24 cellular contexts compared by ENCODE assay signal in genomic region chr2:27988718-27989117, GRCh38.
DNase-seq lines count a peak whose midpoint lies in the region; ATAC-seq and TF ChIP-seq lines count a peak whose summit lies in the region.
"Had no signal": no experiment of that assay in that cellular context is flagged by ENCODE, and none has a peak within 500 bp of the region (broad histone marks: within the 10 kb centered on the region; RNA-seq: fewer than 3 reads in every experiment).

No MANE protein-coding gene starts in this region.

- intact Hi-C loops in CD4-positive, alpha-beta T cell (cut with DNase I, micrococcal nuclease), result no loop called here

- CTCF ChIA-PET in CD4-positive, alpha-beta T cell (lab: Charles Lee), result interaction anchor here (0.8 kb wide), 1 partner anchor 42 kb away, joined by 3 read pairs; no protein-coding TSS in a partner anchor
- CTCF ChIA-PET in activated CD4-positive, alpha-beta memory T cell treated with anti-CD3 and anti-CD28 coated beads, Interleukin-2, amount 10 ng/mL, durations not matched to agents 7 days and 5 days (lab: Charles Lee), result interaction anchor here (0.5 kb wide), 1 partner anchor 25 kb away, joined by 3 read pairs; no protein-coding TSS in a partner anchor

- H3K27me3 Mint-ChIP-seq in CD4-positive, alpha-beta T cell, result no peaks in the 10 kb centered on the region
- no peaks in the 10 kb centered on the region for H3K27me3 Mint-ChIP-seq in activated CD4-positive, alpha-beta memory T cell treated with anti-CD3 and anti-CD28 coated beads, Interleukin-2, amount 10 ng/mL, durations not matched to agents 7 days and 5 days
- H3K27me3 Mint-ChIP-seq: central memory CD8-positive, alpha-beta T cell had no signal

- POLR2A ChIA-PET in CD4-positive, alpha-beta T cell (lab: Charles Lee), result interaction anchor here (0.7 kb wide), 1 partner anchor 98 kb away, joined by 3 read pairs; the partner anchor contains the start of genes BABAM2 and RBKS
- POLR2A ChIA-PET in activated CD4-positive, alpha-beta memory T cell treated with anti-CD3 and anti-CD28 coated beads, Interleukin-2, amount 10 ng/mL, durations not matched to agents 7 days and 5 days (lab: Charles Lee), result interaction anchor here (0.8 to 1.2 kb wide), 4 partner anchors 16 to 402 kb away, joined by 3 to 6 read pairs (median 3); no protein-coding TSS in a partner anchor

- H3K4me1 ChIP-seq in foreskin keratinocyte, result peaks cover 35% of the 10 kb centered on the region
- H3K4me1 ChIP-seq: HAP-1 had no signal

- H3K4me3 Mint-ChIP-seq in CD4-positive, alpha-beta T cell, result peak overlapping the region; percentile 40
- H3K4me3 Mint-ChIP-seq in activated CD4-positive, alpha-beta memory T cell treated with anti-CD3 and anti-CD28 coated beads, Interleukin-2, amount 10 ng/mL, durations not matched to agents 7 days and 5 days, result no peak overlapping the region
- H3K4me3 Mint-ChIP-seq: central memory CD8-positive, alpha-beta T cell had no signal

- no peak overlapping the region for H3K27ac ChIP-seq in CD4-positive, alpha-beta T cell (ENCODE audit: low read depth, low read length)
- H3K27ac ChIP-seq in foreskin keratinocyte, result peak overlapping the region; percentile 15
- H3K27ac ChIP-seq: 22Rv1, thyroid gland had no signal

- no peaks in the 10 kb centered on the region for H3K9me3 Mint-ChIP-seq in CD4-positive, alpha-beta T cell
- H3K9me3 Mint-ChIP-seq in activated CD4-positive, alpha-beta memory T cell treated with anti-CD3 and anti-CD28 coated beads, Interleukin-2, amount 10 ng/mL, durations not matched to agents 7 days and 5 days, result peaks cover 13% of the 10 kb centered on the region
- H3K9me3 Mint-ChIP-seq: central memory CD8-positive, alpha-beta T cell had no signal

- H3K36me3 Mint-ChIP-seq in CD4-positive, alpha-beta T cell (ENCODE audit: low read depth), result peaks cover 33% of the 10 kb centered on the region
- H3K36me3 Mint-ChIP-seq in activated CD4-positive, alpha-beta memory T cell treated with anti-CD3 and anti-CD28 coated beads, Interleukin-2, amount 10 ng/mL, durations not matched to agents 7 days and 5 days (ENCODE audit: low read depth), result peaks cover 35% of the 10 kb centered on the region

- ATAC-seq in CD4-positive, alpha-beta T cell (ENCODE audit: poor library complexity), result peak; percentile 24
- no peak for ATAC-seq in foreskin keratinocyte
- ATAC-seq: K562 had no signal

- H3K27ac Mint-ChIP-seq in CD4-positive, alpha-beta T cell, result peak overlapping the region; percentile 1
- peak overlapping the region; percentile 53 for H3K27ac Mint-ChIP-seq in activated CD4-positive, alpha-beta memory T cell treated with anti-CD3 and anti-CD28 coated beads, Interleukin-2, amount 10 ng/mL, durations not matched to agents 7 days and 5 days

- peaks cover 47% of the 10 kb centered on the region for H3K4me1 Mint-ChIP-seq in CD4-positive, alpha-beta T cell (ENCODE audit: low read depth)
- H3K4me1 Mint-ChIP-seq in activated CD4-positive, alpha-beta memory T cell treated with anti-CD3 and anti-CD28 coated beads, Interleukin-2, amount 10 ng/mL, durations not matched to agents 7 days and 5 days, result peaks cover 21% of the 10 kb centered on the region

- H3K9me3 ChIP-seq in CD4-positive, alpha-beta T cell (ENCODE audit: control insufficient read depth, low read length), result no peaks in the 10 kb centered on the region
- H3K9me3 ChIP-seq: Caco-2, HAP-1, thyroid gland had no signal

- DNase-seq in NOMO-1 treated with DMSO at 0.1 percent for 48 hours (lab: John Stamatoyannopoulos, UW; ENCODE audit: unreplicated experiment), result peak; percentile 19
- no peak for DNase-seq in NOMO-1 treated with dmso at 0.1 percent for 144 hours (lab: John Stamatoyannopoulos, UW; ENCODE audit: unreplicated experiment)
- no peak for DNase-seq in CD4-positive, alpha-beta T cell
- no peak for DNase-seq in activated CD4-positive, alpha-beta memory T cell treated with anti-CD3 and anti-CD28 coated beads, Interleukin-2, amount 10 ng/mL, durations not matched to agents 7 days and 5 days
- DNase-seq in foreskin keratinocyte, result no peak
- no peak for DNase-seq in NCI-H2081 (lab: John Stamatoyannopoulos, UW)
- DNase-seq in mesenteric fat pad (ENCODE audit: low spot score), result no peak
- no peak for DNase-seq in occipital lobe (lab: John Stamatoyannopoulos, UW)
- DNase-seq: activated CD4-positive, CD25-positive, alpha-beta regulatory T cell treated with anti-CD3 and anti-CD28 coated beads, Interleukin-2, amount 50 U/mL, for 72 hours; activated gamma-delta T cell treated with Interleukin-2 at 50 U/mL for 16 hours; AML-193; aorta; Caco-2; DMS79 treated with DMSO at 0.1 percent for 48 hours; hypothalamus; NCI-H187; NCI-H69; Right ventricle myocardium superior; stimulated activated CD4-positive, alpha-beta T cell treated with anti-CD3 and anti-CD28 coated beads, Interleukin-2, amount 100 ng/mL, for 48 hours; thyroid gland had no signal

- no peaks in the 10 kb centered on the region for H3K27me3 ChIP-seq in CD4-positive, alpha-beta T cell (ENCODE audit: control insufficient read depth, insufficient read depth, low read length)
- H3K27me3 ChIP-seq in foreskin keratinocyte, result no peaks in the 10 kb centered on the region
- H3K27me3 ChIP-seq: thyroid gland had no signal

- TF ChIP-seq CTCF in CD4-positive, alpha-beta T cell (IDR thresholded peaks at IDR 0.05), result no peak
- no peak for TF ChIP-seq CTCF in foreskin keratinocyte (conservative IDR thresholded peaks at IDR 0.05)
